ENCODE assay signal across 17 cellular contexts in the genomic region with DNA sequence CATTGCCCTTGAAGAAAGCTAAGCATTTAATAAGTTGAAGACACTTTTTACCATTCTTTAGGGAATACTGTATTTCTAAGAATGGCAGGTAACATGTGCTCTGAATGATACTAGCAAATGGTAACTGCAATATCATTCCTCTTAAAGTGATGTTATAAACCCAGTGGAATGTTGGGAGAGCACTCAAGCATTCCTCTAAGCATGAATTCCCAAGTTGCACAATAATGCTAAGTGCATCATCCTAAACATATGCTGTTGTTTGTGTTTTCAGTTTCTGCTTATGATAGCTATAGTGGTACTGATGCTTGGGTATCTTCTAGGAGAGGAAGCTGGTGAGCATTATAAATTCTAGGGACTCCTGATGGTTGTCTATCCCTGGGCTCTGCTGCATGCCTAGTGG.
A peak's percentile ranks its signal among the peaks of the same experiment; 100 is the strongest.
DNase-seq lines count a peak whose midpoint lies in the region; ATAC-seq and TF ChIP-seq lines count a peak whose summit lies in the region.
"Had no signal": no experiment of that assay in that cellular context is flagged by ENCODE, and none has a peak within 500 bp of the region (broad histone marks: within the 10 kb centered on the region; RNA-seq: fewer than 3 reads in every experiment).

No MANE protein-coding gene starts in this region.

- ATAC-seq in activated T-cell treated with anti-CD3 and anti-CD28 coated beads, Interleukin-2, amount 50 U/mL, for 4 hours = no peak
- ATAC-seq in GM19463 (IDR thresholded peaks at IDR 0.05; ENCODE audit: unreplicated experiment) = no peak
- no peak for ATAC-seq in HG03457 (IDR thresholded peaks at IDR 0.05; ENCODE audit: unreplicated experiment)
- ATAC-seq in GM18909 (IDR thresholded peaks at IDR 0.05; ENCODE audit: poor library complexity, unreplicated experiment) = no peak
- ATAC-seq: stimulated activated effector memory CD8-positive, alpha-beta T cell treated with anti-CD3 and anti-CD28 coated beads, Interleukin-12 subunit alpha, Interleukin-12 subunit beta, amount 100 ng/mL, for 72 hours had no signal

- peak; percentile 81 for DNase-seq in AG08395 (ENCODE audit: low spot score)
- peak; percentile 82 for DNase-seq in HFFc6
- DNase-seq in cardiac fibroblast (ENCODE audit: low read depth in 2 of 2) = peak; percentile 5 to 63
- peak; percentile 54 for DNase-seq in iris pigment epithelial cell (ENCODE audit: low read depth)
- no peak for DNase-seq in activated T-cell treated with anti-CD3 and anti-CD28 coated beads, Interleukin-2, amount 50 U/mL, for 4 hours
- DNase-seq: activated CD4-positive, alpha-beta T cell treated with anti-CD3 and anti-CD28 coated beads, Interleukin-2, amount 10 ng/mL, durations not matched to agents 24 days and 14 days; activated naive CD4-positive, alpha-beta T cell treated with anti-CD3 and anti-CD28 coated beads, Interleukin-2, amount 50 U/mL, for 16 hours; Calu3; effector CD4-positive, alpha-beta T cell; NCI-H187 treated with DMSO at 0.1 percent for 48 hours; occipital lobe; small intestine; upper lobe of left lung had no signal

- peak overlapping the region; percentile 58 for H3K27ac Mint-ChIP-seq in HFFc6
- H3K27ac Mint-ChIP-seq: activated CD4-positive, alpha-beta T cell treated with anti-CD3 and anti-CD28 coated beads, Interleukin-2, amount 10 ng/mL, durations not matched to agents 24 days and 14 days; stimulated activated effector memory CD8-positive, alpha-beta T cell treated with anti-CD3 and anti-CD28 coated beads, Interleukin-12 subunit alpha, Interleukin-12 subunit beta, amount 100 ng/mL, for 72 hours had no signal

- peak overlapping the region; percentile 51 for H3K4me3 Mint-ChIP-seq in HFFc6
- H3K4me3 Mint-ChIP-seq in activated T-cell treated with anti-CD3 and anti-CD28 coated beads, Interleukin-2, amount 50 U/mL, for 4 hours = no peak overlapping the region
- H3K4me3 Mint-ChIP-seq: activated CD4-positive, alpha-beta T cell treated with anti-CD3 and anti-CD28 coated beads, Interleukin-2, amount 10 ng/mL, durations not matched to agents 24 days and 14 days; stimulated activated effector memory CD8-positive, alpha-beta T cell treated with anti-CD3 and anti-CD28 coated beads, Interleukin-12 subunit alpha, Interleukin-12 subunit beta, amount 100 ng/mL, for 72 hours had no signal

- peaks cover 69% of the 10 kb centered on the region for H3K4me1 Mint-ChIP-seq in HFFc6 (ENCODE audit: low read depth)
- no peaks in the 10 kb centered on the region for H3K4me1 Mint-ChIP-seq in activated T-cell treated with anti-CD3 and anti-CD28 coated beads, Interleukin-2, amount 50 U/mL, for 4 hours (ENCODE audit: low read depth)
- H3K4me1 Mint-ChIP-seq: activated CD4-positive, alpha-beta T cell treated with anti-CD3 and anti-CD28 coated beads, Interleukin-2, amount 10 ng/mL, durations not matched to agents 24 days and 14 days; stimulated activated effector memory CD8-positive, alpha-beta T cell treated with anti-CD3 and anti-CD28 coated beads, Interleukin-12 subunit alpha, Interleukin-12 subunit beta, amount 100 ng/mL, for 72 hours had no signal

- TF ChIP-seq CTCF in HFFc6 (IDR thresholded peaks at IDR 0.05) (no peak), cardiac fibroblast (IDR thresholded peaks at IDR 0.05; ENCODE audit: low read depth, low read length) (no peak)

- H3K4me3 ChIP-seq in cardiac fibroblast (replicated peaks in 1 of 2; ENCODE audit: low read depth in 2 of 2, low read length in 2 of 2) = no peak overlapping the region
- H3K4me3 ChIP-seq: upper lobe of left lung had no signal

- no peaks in the 10 kb centered on the region for H3K9me3 Mint-ChIP-seq in HFFc6
- H3K9me3 Mint-ChIP-seq in activated T-cell treated with anti-CD3 and anti-CD28 coated beads, Interleukin-2, amount 50 U/mL, for 4 hours = no peaks in the 10 kb centered on the region
- H3K9me3 Mint-ChIP-seq: activated CD4-positive, alpha-beta T cell treated with anti-CD3 and anti-CD28 coated beads, Interleukin-2, amount 10 ng/mL, durations not matched to agents 24 days and 14 days had no signal

- H3K27me3 Mint-ChIP-seq in HFFc6 (ENCODE audit: insufficient read depth) = no peaks in the 10 kb centered on the region
- no peaks in the 10 kb centered on the region for H3K27me3 Mint-ChIP-seq in activated T-cell treated with anti-CD3 and anti-CD28 coated beads, Interleukin-2, amount 50 U/mL, for 4 hours (ENCODE audit: low read depth)
- H3K27me3 Mint-ChIP-seq: activated CD4-positive, alpha-beta T cell treated with anti-CD3 and anti-CD28 coated beads, Interleukin-2, amount 10 ng/mL, durations not matched to agents 24 days and 14 days had no signal

- H3K36me3 Mint-ChIP-seq in HFFc6 (ENCODE audit: low read depth) = no peaks in the 10 kb centered on the region
- no peaks in the 10 kb centered on the region for H3K36me3 Mint-ChIP-seq in activated T-cell treated with anti-CD3 and anti-CD28 coated beads, Interleukin-2, amount 50 U/mL, for 4 hours (ENCODE audit: insufficient read depth)
- H3K36me3 Mint-ChIP-seq: stimulated activated effector memory CD8-positive, alpha-beta T cell treated with anti-CD3 and anti-CD28 coated beads, Interleukin-12 subunit alpha, Interleukin-12 subunit beta, amount 100 ng/mL, for 72 hours had no signal
